Comparison of ENCODE assay signal across 8 cellular contexts in the genomic region with DNA sequence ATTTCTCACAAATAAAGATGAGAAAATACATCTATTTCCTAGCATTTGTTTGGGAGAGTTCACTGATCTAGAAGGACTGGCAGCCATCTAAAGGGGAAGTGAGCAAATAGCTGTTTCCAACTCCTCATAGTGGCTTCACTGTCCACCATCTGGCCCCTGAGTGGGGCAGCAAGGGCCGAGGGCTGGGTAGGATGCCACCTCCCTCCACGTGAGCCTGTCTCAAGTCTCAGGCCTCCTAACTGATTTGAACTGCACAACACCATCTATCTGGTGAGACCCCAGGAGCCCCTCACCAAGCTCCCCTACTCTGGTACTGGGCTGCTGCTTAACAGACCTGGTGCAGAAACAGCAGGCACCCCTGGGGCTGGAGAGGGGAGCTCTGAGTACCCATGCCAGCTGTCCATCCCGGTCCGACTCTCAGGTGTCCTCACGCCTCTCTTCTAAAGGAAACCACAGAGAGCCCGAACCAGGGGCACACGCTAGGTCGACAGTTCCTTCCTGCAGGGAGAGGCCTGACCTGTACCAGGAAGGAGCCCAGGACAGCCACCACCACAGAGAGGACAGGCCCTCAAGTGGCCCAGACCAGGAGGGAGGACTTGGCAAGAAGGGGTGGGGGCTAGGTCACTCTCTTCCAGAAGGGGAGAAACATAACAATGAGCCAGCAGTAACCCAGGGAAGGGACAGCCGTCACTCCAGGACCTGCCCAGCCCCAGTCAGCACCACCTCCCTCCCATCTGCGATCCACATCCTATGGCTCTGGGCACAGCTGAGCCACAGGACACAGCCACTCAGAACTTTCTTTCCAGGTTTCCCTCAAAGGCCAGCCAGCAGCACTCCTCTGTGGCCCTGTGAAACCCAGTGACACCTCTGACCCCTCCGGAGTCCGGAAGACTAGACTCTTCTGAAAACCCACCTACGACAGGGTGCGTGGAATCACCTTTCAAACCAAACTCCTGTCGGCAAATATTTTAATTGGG. TPM values are rescaled to one million over a fixed set of nuclear protein-coding genes. Genes with fewer than 3 reads are reported as not detected.
DNase-seq lines count a peak whose midpoint lies in the region; ATAC-seq, FAIRE-seq and TF ChIP-seq lines count a peak whose summit lies in the region.

No MANE protein-coding gene starts in this region.

- H3K79me2 ChIP-seq in GM23248 (ENCODE audit: insufficient read depth) (peaks cover 100% of the 10 kb centered on the region), endothelial cell of umbilical vein (ENCODE audit: control insufficient read depth, insufficient read depth, low read length) (peaks cover 83% of the 10 kb centered on the region)

- dilution Hi-C loops in endothelial cell of umbilical vein (cut with MboI; ENCODE audit: extremely low pct_ligation_motif_present, low sequenced_read_pairs), result no loop called here

- H4K20me1 ChIP-seq in GM23248 (ENCODE audit: insufficient read depth) (peaks cover 34% of the 10 kb centered on the region), endothelial cell of umbilical vein (replicated peaks; ENCODE audit: control insufficient read depth, extremely low read depth, insufficient read depth, low read length) (no peaks in the 10 kb centered on the region)

- TF ChIP-seq POLR2A in Peyer's patch (IDR thresholded peaks at IDR 0.05), result no peak
- no peak for TF ChIP-seq POLR2A in endothelial cell of umbilical vein (IDR thresholded peaks at IDR 0.05; ENCODE audit: low read depth, low read length)

- H3K27me3 ChIP-seq in GM23248 (replicated peaks; ENCODE audit: insufficient read depth) (no peaks in the 10 kb centered on the region), Peyer's patch (no peaks in the 10 kb centered on the region), endothelial cell of umbilical vein (ENCODE audit: control insufficient read depth in 2 of 2, insufficient read depth in 2 of 2, low read length in 2 of 2) (no peaks in the 10 kb centered on the region), skeletal muscle satellite cell (ENCODE audit: control insufficient read depth, insufficient read depth, low read length) (no peaks in the 10 kb centered on the region)

- TF ChIP-seq CTCF in Peyer's patch (IDR thresholded peaks at IDR 0.05), result no peak
- no peak for TF ChIP-seq CTCF in endothelial cell of umbilical vein (IDR thresholded peaks at IDR 0.05; ENCODE audit: extremely low read depth in 1 of 2, insufficient read depth in 1 of 2, low read depth in 1 of 2, low read length in 2 of 2)

- in situ Hi-C loops in GM23248 (cut with MboI), result no loop called here

- H3K27ac ChIP-seq in GM23248 (peak overlapping the region; percentile 77), Peyer's patch (peak overlapping the region; percentile 78 to 91 (median 86)), endothelial cell of umbilical vein (ENCODE audit: insufficient read depth, low read depth, low read length) (peak overlapping the region; percentile 54)

- CTCF ChIA-PET in endothelial cell of umbilical vein (lab: Charles Lee), result interaction anchor here (0.6 to 1.5 kb wide), 4 partner anchors 9 to 43 kb away, joined by 3 to 7 read pairs (median 3); a partner anchor contains a TSS

- ATAC-seq in HG03039 (IDR thresholded peaks at IDR 0.05; ENCODE audit: unreplicated experiment), result no peak
- ATAC-seq in GM19351 (IDR thresholded peaks at IDR 0.05; ENCODE audit: unreplicated experiment), result no peak

- peak overlapping the region; percentile 61 for H3K9ac ChIP-seq in GM23248
- no peak overlapping the region for H3K9ac ChIP-seq in endothelial cell of umbilical vein (replicated peaks; ENCODE audit: extremely low read depth, insufficient read depth, low read length)
- H3K9ac ChIP-seq in skeletal muscle satellite cell (ENCODE audit: low read depth, low read length), result peak overlapping the region; percentile 43

- BruUV-seq in endothelial cell of umbilical vein (replicated peaks; lab: Mats Ljungman, UMichigan), result no TSS peak

- H3K4me3 ChIP-seq in GM23248 (peak overlapping the region; percentile 28; the same call in 1 of the 2 replicates), Peyer's patch (peak overlapping the region; percentile 26 to 47 (median 28)), endothelial cell of umbilical vein (replicated peaks in 1 of 3; ENCODE audit: insufficient read depth in 1 of 3, low read depth in 1 of 3, low read length in 3 of 3) (no peak overlapping the region), skeletal muscle satellite cell (ENCODE audit: low read length) (no peak overlapping the region)

- H3K4me1 ChIP-seq in GM23248 (ENCODE audit: insufficient read depth) (peaks cover 44% of the 10 kb centered on the region), Peyer's patch (peaks cover 8 to 83% (median 51%) of the 10 kb centered on the region in 4 donors), endothelial cell of umbilical vein (ENCODE audit: control insufficient read depth, extremely low read depth, insufficient read depth, low read length) (peaks cover 39% of the 10 kb centered on the region), skeletal muscle satellite cell (ENCODE audit: control insufficient read depth, insufficient read depth, low read length) (peaks cover 65% of the 10 kb centered on the region)

- 81 to 83% methylated on average over 15 of the region's 15 CpGs for WGBS in GM23248 (ENCODE audit: low coverage in 1 of 2, low lambda C conversion rate in 2 of 2, missing lambda C conversion rate in 2 of 2), 2 experiments

- H3K9me1 ChIP-seq in endothelial cell of umbilical vein (replicated peaks; ENCODE audit: control insufficient read depth, extremely low read depth, insufficient read depth, low read length), result no peaks in the 10 kb centered on the region

- no peaks in the 10 kb centered on the region for H3K36me3 ChIP-seq in GM23248 (ENCODE audit: low read depth)
- no peaks in the 10 kb centered on the region for H3K36me3 ChIP-seq in Peyer's patch
- no peaks in the 10 kb centered on the region for H3K36me3 ChIP-seq in endothelial cell of umbilical vein (ENCODE audit: control insufficient read depth in 2 of 2, extremely low read depth in 1 of 2, insufficient read depth in 2 of 2, low read length in 2 of 2)
- peaks cover 3% of the 10 kb centered on the region for H3K36me3 ChIP-seq in skeletal muscle satellite cell (ENCODE audit: insufficient read depth, low read length)

- peaks cover 14% of the 10 kb centered on the region for H3F3A ChIP-seq in GM23248 (ENCODE audit: insufficient read depth)

- H3K4me2 ChIP-seq in GM23248 (ENCODE audit: unreplicated experiment), result peak overlapping the region; percentile 44
- H3K4me2 ChIP-seq in endothelial cell of umbilical vein (ENCODE audit: insufficient read depth, low read length), result peak overlapping the region; percentile 37
- peak overlapping the region; percentile 72 for H3K4me2 ChIP-seq in skeletal muscle satellite cell (ENCODE audit: low read length)

- peak; percentile 42 for FAIRE-seq in endothelial cell of umbilical vein (lab: Jason Lieb, UNC)

- POLR2A ChIA-PET in endothelial cell of umbilical vein (lab: Charles Lee), result interaction anchor here (1.3 kb wide), 1 partner anchor 43 kb away, joined by 3 read pairs; a partner anchor contains a TSS

- DNase-seq in GM23248 (peak; percentile 34), Peyer's patch (no peak), endothelial cell of umbilical vein (ENCODE audit: low read depth, low spot score) (no peak), DMS153 treated with DMSO at 0.1 percent for 48 hours (lab: John Stamatoyannopoulos, UW; ENCODE audit: unreplicated experiment) (no peak), NCI-H1417 (lab: John Stamatoyannopoulos, UW) (no peak)

- intact Hi-C loops in endothelial cell of umbilical vein (cut with micrococcal nuclease), result loop anchor here (2.0 kb wide), 1 partner anchor 44 kb away; a partner anchor contains a TSS

- H3K9me2 ChIP-seq in GM23248 (ENCODE audit: insufficient read depth), result no peaks in the 10 kb centered on the region

- no peak overlapping the region for H2AFZ ChIP-seq in GM23248
- H2AFZ ChIP-seq in endothelial cell of umbilical vein (ENCODE audit: low read depth, low read length), result no peak overlapping the region

- H3K9me3 ChIP-seq in GM23248 (ENCODE audit: low read depth) (no peaks in the 10 kb centered on the region), Peyer's patch (no peaks in the 10 kb centered on the region), endothelial cell of umbilical vein (replicated peaks; ENCODE audit: control insufficient read depth, insufficient read depth, low read length) (no peaks in the 10 kb centered on the region), skeletal muscle satellite cell (replicated peaks; ENCODE audit: low read length) (no peaks in the 10 kb centered on the region)

RNA-seq across cellular contexts. Expression of a gene that starts 12.9 kb away (rescaled TPM):
- total RNA-seq in GM23248 (2014; rRNA removed; shearing (Covaris generic)), result 39.7 and 43.2 TPM in 2 replicates
- polyA plus RNA-seq in GM23248 (2016; fragmentation: Nextera tagmentation; extraction: Ambion mirVana), result 35.7 and 38.8 TPM in 2 replicates
- total RNA-seq in Peyer's patch, result 10 to 100 TPM; 23.9 to 62.0 (median 41.9) TPM
- total RNA-seq in endothelial cell of umbilical vein, result 30.4 and 37.5 TPM in 2 replicates
- 36.0 and 50.1 TPM in 2 replicates for polyA plus RNA-seq in endothelial cell of umbilical vein
- polyA plus RNA-seq in endothelial cell of umbilical vein (2011; cell fraction: cytosol; rRNA removed), result 25.5 and 26.0 TPM in 2 replicates
- 30.9 and 37.6 TPM in 2 replicates for polyA plus RNA-seq in endothelial cell of umbilical vein (2011; cell fraction: nucleus; rRNA removed)
- polyA plus RNA-seq in endothelial cell of umbilical vein (2012), result 30.9 and 32.8 TPM in 2 replicates
- polyA minus RNA-seq in endothelial cell of umbilical vein, result 74.9 and 97.2 TPM in 2 replicates
- 30.4 TPM for polyA minus RNA-seq in endothelial cell of umbilical vein (2011; cell fraction: cytosol; rRNA and poly(A)+ RNA removed)
- 30.7 and 38.7 TPM in 2 replicates for polyA minus RNA-seq in endothelial cell of umbilical vein (2011; cell fraction: nucleus; rRNA and poly(A)+ RNA removed)
- 32.2 and 39.3 TPM in 2 replicates for total RNA-seq in skeletal muscle satellite cell (2012; rRNA removed)

RNA-seq across cellular contexts. Expression of a gene that starts 42.9 kb away (rescaled TPM):
- total RNA-seq in GM23248 (2014; rRNA removed; shearing (Covaris generic)), result 1.4 and 2.9 TPM in 2 replicates
- polyA plus RNA-seq in GM23248 (2016; fragmentation: Nextera tagmentation; extraction: Ambion mirVana) (16.8 and 20.5 TPM in 2 replicates), endothelial cell of umbilical vein (8.9 and 10.6 TPM in 2 replicates)
- total RNA-seq in Peyer's patch (10 to 100 TPM; 11.4 to 26.4 (median 22.4) TPM), endothelial cell of umbilical vein (53.9 and 54.5 TPM in 2 replicates)
- 9.2 and 10.2 TPM in 2 replicates for polyA plus RNA-seq in endothelial cell of umbilical vein (2011; cell fraction: cytosol; rRNA removed)
- polyA plus RNA-seq in endothelial cell of umbilical vein (2011; cell fraction: nucleus; rRNA removed), result 33.7 and 36.8 TPM in 2 replicates
- 21.0 and 24.1 TPM in 2 replicates for polyA plus RNA-seq in endothelial cell of umbilical vein (2012)
- 10.4 and 13.1 TPM in 2 replicates for polyA minus RNA-seq in endothelial cell of umbilical vein
- polyA minus RNA-seq in endothelial cell of umbilical vein (2011; cell fraction: cytosol; rRNA and poly(A)+ RNA removed), result 21.3 TPM
- polyA minus RNA-seq in endothelial cell of umbilical vein (2011; cell fraction: nucleus; rRNA and poly(A)+ RNA removed), result 23.6 and 33.1 TPM in 2 replicates
- 7.4 and 8.5 TPM in 2 replicates for total RNA-seq in skeletal muscle satellite cell (2012; rRNA removed)

RNA-seq across cellular contexts. Expression of a gene that starts 42.9 kb away (rescaled TPM):
- 6.2 and 6.7 TPM in 2 replicates for total RNA-seq in GM23248 (2014; rRNA removed; shearing (Covaris generic))
- polyA plus RNA-seq in GM23248 (2016; fragmentation: Nextera tagmentation; extraction: Ambion mirVana), result 3.3 and 4.4 TPM in 2 replicates
- 10 to 100 TPM in 1 of 4 donors, 1 to 10 TPM in 3; 5.4 to 13.9 (median 8.9) TPM for total RNA-seq in Peyer's patch
- total RNA-seq in endothelial cell of umbilical vein, result 9.2 and 13.4 TPM in 2 replicates
- polyA plus RNA-seq in endothelial cell of umbilical vein, result 5.6 and 6.2 TPM in 2 replicates
- 4.1 and 5.0 TPM in 2 replicates for polyA plus RNA-seq in endothelial cell of umbilical vein (2011; cell fraction: cytosol; rRNA removed)
- polyA plus RNA-seq in endothelial cell of umbilical vein (2011; cell fraction: nucleus; rRNA removed), result 5.4 and 6.3 TPM in 2 replicates
- 3.9 and 5.4 TPM in 2 replicates for polyA plus RNA-seq in endothelial cell of umbilical vein (2012)
- 9.1 and 9.9 TPM in 2 replicates for polyA minus RNA-seq in endothelial cell of umbilical vein
- polyA minus RNA-seq in endothelial cell of umbilical vein (2011; cell fraction: cytosol; rRNA and poly(A)+ RNA removed), result 12.6 TPM
- polyA minus RNA-seq in endothelial cell of umbilical vein (2011; cell fraction: nucleus; rRNA and poly(A)+ RNA removed), result 8.5 and 12.1 TPM in 2 replicates
- 5.6 and 7.2 TPM in 2 replicates for total RNA-seq in skeletal muscle satellite cell (2012; rRNA removed)

Comparison
In these comparisons a context has a peak if more than half of its experiments do, and no peak if none do; other contexts are left out.
1. H3K4me3 ChIP-seq: peak in GM23248 (single experiment) and Peyer's patch (4 of 4); none in endothelial cell of umbilical vein (0 of 3) and skeletal muscle satellite cell (single experiment).
2. Peak in every context shown above with its lines, with median percentiles within 50 percentile points of each other: H3K27ac ChIP-seq and H3K4me2 ChIP-seq.